Comparison of ENCODE assay signal across 34 cellular contexts in genomic region chr11:121795206-121795605, GRCh38.
A peak's percentile ranks its signal among the peaks of the same experiment; 100 is the strongest.
DNase-seq lines count a peak whose midpoint lies in the region; ATAC-seq, FAIRE-seq and TF ChIP-seq lines count a peak whose summit lies in the region.
"Had no signal": no experiment of that assay in that cellular context is flagged by ENCODE, and none has a peak within 500 bp of the region (broad histone marks: within the 10 kb centered on the region; RNA-seq: fewer than 3 reads in every experiment).

No MANE protein-coding gene starts in this region.

- TF ChIP-seq RAD21 in H1 (IDR thresholded peaks at IDR 0.05 in 1 of 2, conservative IDR thresholded peaks at IDR 0.05 in 1 of 2; ENCODE audit: low read depth in 2 of 2, low read length in 2 of 2) (no peak), neural cell (conservative IDR thresholded peaks at IDR 0.05) (no peak)

- H3K4me2 ChIP-seq in H1 (ENCODE audit: insufficient read depth in 1 of 2, low read depth in 2 of 2, low read length in 2 of 2) (no peak overlapping the region), neural cell (ENCODE audit: low read length) (no peak overlapping the region)
- H3K4me2 ChIP-seq: KMS-11 had no signal

- H3K9ac ChIP-seq in H1 (replicated peaks in 1 of 4; ENCODE audit: extremely low read depth in 1 of 4, low read depth in 3 of 4, low read length in 3 of 4) (no peak overlapping the region), neural cell (ENCODE audit: low read length) (peak overlapping the region; percentile 11)
- H3K9ac ChIP-seq: KMS-11 had no signal

- TF ChIP-seq EP300 in H1 (IDR thresholded peaks at IDR 0.05; ENCODE audit: borderline replicate concordance in 1 of 2, low read depth in 2 of 2, low read length in 2 of 2) (no peak), neural cell (conservative IDR thresholded peaks at IDR 0.05; ENCODE audit: poor library complexity, severe bottlenecking) (no peak)

- H2BK120ac ChIP-seq in H1 (replicated peaks; ENCODE audit: low read depth, low read length), result no peak overlapping the region

- no peak overlapping the region; the same call in 1 of the 2 replicates for H2BK5ac ChIP-seq in H1 (ENCODE audit: low read depth, low read length)

- H2BK12ac ChIP-seq in H1 (ENCODE audit: low read depth, low read length), result no peak overlapping the region; the same call in 1 of the 2 replicates

- no peak for FAIRE-seq in H1 (lab: Jason Lieb, UNC)

- no peak overlapping the region for H4K5ac ChIP-seq in H1 (ENCODE audit: insufficient read length, low read depth, low read length)

- no peak overlapping the region for H2BK20ac ChIP-seq in H1 (ENCODE audit: low read length)

- no peak overlapping the region for H4K91ac ChIP-seq in H1 (replicated peaks; ENCODE audit: insufficient read length, low read length)

- POLR2A ChIA-PET in H1 (lab: Charles Lee; ENCODE audit: partially characterized antibody), result interaction anchor here (1.6 kb wide), 1 partner anchor 10 kb away, joined by 7 read pairs; no protein-coding TSS in a partner anchor

- H3K56ac ChIP-seq in H1 (replicated peaks; ENCODE audit: insufficient read length, low read depth, low read length), result no peak overlapping the region

- H3K79me2 ChIP-seq in H1 (ENCODE audit: control insufficient read depth in 1 of 2, insufficient read depth in 2 of 2, low read length in 2 of 2), result no peaks in the 10 kb centered on the region
- no peaks in the 10 kb centered on the region for H3K79me2 ChIP-seq in neural cell (replicated peaks; ENCODE audit: insufficient read depth, low read length)

- H2AFZ ChIP-seq in H1 (ENCODE audit: low read length) (peak overlapping the region; percentile 31; the same call in 1 of the 2 replicates), neural cell (ENCODE audit: low read depth, low read length) (peak overlapping the region; percentile 31)

- no peak overlapping the region for H2BK15ac ChIP-seq in H1 (ENCODE audit: low read length)

- H4K8ac ChIP-seq in H1 (ENCODE audit: extremely low read depth, insufficient read depth, low read length), result no peak overlapping the region

- H3K36me3 ChIP-seq in H1 (ENCODE audit: control insufficient read depth in 2 of 4, insufficient read depth in 4 of 4, low read length in 3 of 4) (peaks cover 0 to 4% (median 0%) of the 10 kb centered on the region in 4 experiments; a peak in 3 of 8 replicates), neural cell (ENCODE audit: insufficient read depth, low read length) (no peaks in the 10 kb centered on the region), tibial artery (no peaks in the 10 kb centered on the region)
- H3K36me3 ChIP-seq in effector memory CD4-positive, alpha-beta T cell (ENCODE audit: control insufficient read depth, insufficient read depth, low read length), result no peaks in the 10 kb centered on the region
- H3K36me3 ChIP-seq: MG63, SJCRH30, transverse colon had no signal

- no peaks in the 10 kb centered on the region for H3F3A ChIP-seq in neural cell (ENCODE audit: insufficient read depth, low read length, poor library complexity, severe bottlenecking)

- H3K4me1 ChIP-seq in H1 (replicated peaks in 1 of 4; ENCODE audit: control insufficient read depth in 3 of 4, insufficient read depth in 4 of 4, low read length in 3 of 4) (peaks cover 2 to 8% (median 5%) of the 10 kb centered on the region in 4 experiments; a peak in 6 of 7 replicates), tibial artery (peaks cover 0 to 24% (median 22%) of the 10 kb centered on the region in 4 donors)
- H3K4me1 ChIP-seq in effector memory CD4-positive, alpha-beta T cell (ENCODE audit: control insufficient read depth, insufficient read depth, low read length, poor library complexity, severe bottlenecking), result no peaks in the 10 kb centered on the region
- H3K4me1 ChIP-seq: SJCRH30, transverse colon had no signal

- intact Hi-C loops in tibial artery (cut with DNase I; ENCODE audit: low total_unique reads), result no loop called here

- H3K4ac ChIP-seq in H1 (replicated peaks; ENCODE audit: insufficient read length, low read depth, low read length), result no peak overlapping the region

- CTCF ChIA-PET in H1 (lab: Charles Lee; ENCODE audit: partially characterized antibody), result interaction anchor here (0.7 kb wide), 1 partner anchor 302 kb away, joined by 3 read pairs; no protein-coding TSS in a partner anchor

- 87% methylated on average over 6 of the region's 6 CpGs; no CpG with 5 or more reads in 1 of the 2 experiments for WGBS in H1 (ENCODE audit: extremely low coverage in 1 of 2, insufficient coverage in 1 of 2, insufficient read length in 1 of 2, insufficient replicate concordance in 2 of 2, low coverage in 1 of 2, low lambda C conversion rate in 2 of 2, missing lambda C conversion rate in 1 of 2), 2 experiments

- H3K23me2 ChIP-seq in H1 (ENCODE audit: low read depth, low read length), result no peaks in the 10 kb centered on the region

- no peak overlapping the region for H2AK5ac ChIP-seq in H1 (ENCODE audit: low read depth, low read length)

- no peaks in the 10 kb centered on the region for H3K79me1 ChIP-seq in H1 (ENCODE audit: low read depth, low read length)

- H3K27ac ChIP-seq in H1 (ENCODE audit: low read depth, low read length) (no peak overlapping the region), neural cell (ENCODE audit: low read length) (peak overlapping the region; percentile 7), substantia nigra (ENCODE audit: low read depth, low read length, poor library complexity, severe bottlenecking) (peak overlapping the region; percentile 39), tibial artery (no peak overlapping the region)
- H3K27ac ChIP-seq in effector memory CD4-positive, alpha-beta T cell (ENCODE audit: insufficient read depth, low read length, poor library complexity, severe bottlenecking), result no peak overlapping the region
- H3K27ac ChIP-seq: epithelial cell of prostate, KMS-11, SJCRH30, transverse colon had no signal

- no peak overlapping the region for H3K23ac ChIP-seq in H1 (ENCODE audit: insufficient read length)

- H4K20me1 ChIP-seq in H1 (replicated peaks in 1 of 2; ENCODE audit: control insufficient read depth in 1 of 2, insufficient read depth in 2 of 2, low read length in 2 of 2) (no peaks in the 10 kb centered on the region), neural cell (ENCODE audit: insufficient read depth) (no peaks in the 10 kb centered on the region)

- peak; percentile 34; the same call in 1 of the 3 replicates for ATAC-seq in SK-N-SH treated with all-trans-retinoic acid at 6 μM for 48 hours
- ATAC-seq: activated CD8-positive, alpha-beta memory T cell treated with anti-CD3 and anti-CD28 coated beads, Interleukin-2, amount 10 ng/mL, durations not matched to agents 7 days and 5 days; activated T-cell treated with anti-CD3 and anti-CD28 coated beads, Interleukin-2, amount 50 U/mL, for 4 hours; HCT116; right cardiac atrium; stimulated activated naive CD8-positive, alpha-beta T cell treated with anti-CD3 and anti-CD28 coated beads, Interleukin-15, amount 100 ng/mL, for 72 hours; T-cell had no signal

- no peak overlapping the region for H3K4me3 ChIP-seq in H1 (ENCODE audit: extremely low read depth in 1 of 4, insufficient read depth in 2 of 4, low read depth in 3 of 4, low read length in 4 of 4)
- no peak overlapping the region for H3K4me3 ChIP-seq in neural cell (ENCODE audit: low read length)
- H3K4me3 ChIP-seq in tibial artery, result no peak overlapping the region
- no peak overlapping the region for H3K4me3 ChIP-seq in effector memory CD4-positive, alpha-beta T cell (ENCODE audit: insufficient read depth, low read depth, low read length, poor library complexity, severe bottlenecking)
- H3K4me3 ChIP-seq: MG63, SJCRH30, transverse colon had no signal

- TF ChIP-seq POLR2A in H1 (IDR thresholded peaks at IDR 0.05; ENCODE audit: control extremely low read depth in 1 of 2, low read depth in 2 of 2, low read length in 2 of 2), result no peak

- H3K9me3 ChIP-seq in H1 (ENCODE audit: insufficient read depth in 2 of 2, low read depth in 1 of 2, low read length in 1 of 2), result peaks cover 8 to 12% of the 10 kb centered on the region in 2 experiments; a peak in 3 of 4 replicates
- no peaks in the 10 kb centered on the region for H3K9me3 ChIP-seq in neural cell (ENCODE audit: low read length)
- H3K9me3 ChIP-seq in tibial artery, result peaks cover 0 to 5% (median 0%) of the 10 kb centered on the region in 3 donors
- no peaks in the 10 kb centered on the region for H3K9me3 ChIP-seq in effector memory CD4-positive, alpha-beta T cell (ENCODE audit: control insufficient read depth, low read length)
- H3K9me3 ChIP-seq: MG63, SJCRH30, transverse colon had no signal

- no peak overlapping the region for H3K14ac ChIP-seq in H1 (ENCODE audit: insufficient read length)

- no peak overlapping the region for H3K18ac ChIP-seq in H1 (ENCODE audit: extremely low read depth, low read length)

- no peak for DNase-seq in H1 (ENCODE audit: low read depth in 1 of 2, low spot score in 2 of 2)
- DNase-seq in substantia nigra (lab: John Stamatoyannopoulos, UW), result peak in 14 of 49 donors; percentile 5 to 44 (median 12)
- DNase-seq in activated CD4-positive, alpha-beta T cell treated with anti-CD3 and anti-CD28 coated beads, Interleukin-2, amount 50 U/mL, for 4 hours, result no peak
- DNase-seq in tibial artery, result no peak
- DNase-seq in effector memory CD4-positive, alpha-beta T cell, result no peak
- no peak for DNase-seq in RPMI8226
- DNase-seq: ACHN; activated CD4-positive, alpha-beta T cell treated with anti-CD3 and anti-CD28 coated beads, Interleukin-2, amount 50 U/mL, for 1 hour; activated CD4-positive, CD25-positive, alpha-beta regulatory T cell; activated CD8-positive, alpha-beta memory T cell treated with anti-CD3 and anti-CD28 coated beads, Interleukin-2, amount 10 ng/mL, durations not matched to agents 7 days and 5 days; activated gamma-delta T cell; activated T-cell treated with anti-CD3 and anti-CD28 coated beads, Interleukin-2, amount 50 U/mL, for 4 hours; DMS53; GDM1; glutamatergic neuron; islet precursor cell; MG63; naive B cell; NCI-H1105; NCI-H187 treated with DMSO at 0.1 percent for 48 hours; NCI-H2171; NCI-H510A; SJCRH30; stimulated activated CD4-positive, alpha-beta T cell treated with anti-CD3 and anti-CD28 coated beads, Interleukin-12 subunit alpha, Interleukin-12 subunit beta, amount 100 ng/mL, for 4 hours; stimulated activated CD4-positive, alpha-beta T cell treated with anti-CD3 and anti-CD28 coated beads, Interleukin-2, amount 100 ng/mL, for 48 hours; stimulated activated naive CD8-positive, alpha-beta T cell treated with anti-CD3 and anti-CD28 coated beads, Interleukin-15, amount 100 ng/mL, for 72 hours; T-cell; transverse colon had no signal

- TF ChIP-seq CTCF in H1 (IDR thresholded peaks at IDR 0.05; ENCODE audit: control extremely low read depth in 1 of 3, insufficient read depth in 1 of 3, low read depth in 1 of 3, low read length in 3 of 3) (no peak), neural cell (IDR thresholded peaks at IDR 0.05; ENCODE audit: poor library complexity, severe bottlenecking) (no peak), tibial artery (IDR thresholded peaks at IDR 0.05) (no peak)

- no peaks in the 10 kb centered on the region; a peak in 1 of 7 replicates for H3K27me3 ChIP-seq in H1 (replicated peaks in 1 of 4; ENCODE audit: control insufficient read depth in 3 of 4, extremely low read depth in 1 of 4, insufficient read depth in 3 of 4, low read length in 3 of 4)
- no peaks in the 10 kb centered on the region for H3K27me3 ChIP-seq in neural cell (ENCODE audit: insufficient read depth, low read depth, low read length)
- no peaks in the 10 kb centered on the region for H3K27me3 ChIP-seq in tibial artery
- H3K27me3 ChIP-seq in effector memory CD4-positive, alpha-beta T cell (replicated peaks; ENCODE audit: control insufficient read depth, insufficient read depth, low read length, poor library complexity, severe bottlenecking), result no peaks in the 10 kb centered on the region
- H3K27me3 ChIP-seq: MG63, SJCRH30, transverse colon had no signal

- no peaks in the 10 kb centered on the region for H3K9me2 ChIP-seq in neural cell (ENCODE audit: insufficient read depth, low read length)

Comparison
In these comparisons a context has a peak if more than half of its experiments do, and no peak if none do; other contexts are left out.
1. H3K27ac ChIP-seq: peak in neural cell (single experiment) and substantia nigra (single experiment); none in H1 (single experiment), tibial artery (0 of 2) and effector memory CD4-positive, alpha-beta T cell (single experiment).